ENCODE assay signal across 33 cellular contexts in the genomic region with DNA sequence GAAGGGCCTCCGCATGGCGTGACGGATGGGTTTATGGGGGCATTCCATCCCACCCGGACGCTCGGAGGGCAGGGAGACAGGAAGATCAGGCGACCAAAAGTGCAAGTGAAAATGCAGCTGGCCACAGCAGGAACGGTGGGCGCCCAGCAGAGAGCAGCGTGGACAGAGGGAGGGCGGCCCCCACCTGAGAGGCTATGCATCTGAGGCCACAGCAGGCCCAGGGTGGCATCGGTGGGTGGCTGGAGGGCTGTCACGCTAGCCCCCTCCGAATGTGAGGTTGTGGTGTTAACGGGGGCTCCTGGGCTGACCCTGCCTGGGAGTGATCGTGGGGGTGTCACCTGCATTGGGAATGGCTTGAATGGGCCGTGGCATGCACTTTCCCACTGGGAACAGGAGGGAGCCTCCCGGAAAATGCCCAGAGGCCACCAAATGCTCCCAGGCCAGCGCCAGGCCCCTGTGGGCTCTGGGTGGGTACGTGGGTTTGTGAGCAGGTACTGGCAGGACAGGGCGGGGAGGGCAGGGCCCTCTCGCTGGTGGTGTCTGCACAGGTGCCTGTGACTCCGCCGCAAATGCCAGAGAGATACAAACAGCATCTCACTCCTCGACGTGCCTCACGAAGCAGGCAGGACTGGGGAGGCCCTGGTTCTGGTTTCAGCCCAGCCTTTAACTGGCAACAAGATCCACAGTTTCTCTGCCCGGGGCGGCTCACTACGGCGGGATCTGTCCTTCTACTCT.
"Had no signal": no experiment of that assay in that cellular context is flagged by ENCODE, and none has a peak within 500 bp of the region (broad histone marks: within the 10 kb centered on the region; RNA-seq: fewer than 3 reads in every experiment).

No MANE protein-coding gene starts in this region.

- ATAC-seq: activated CD8-positive, alpha-beta memory T cell treated with anti-CD3 and anti-CD28 coated beads, Interleukin-2, amount 10 ng/mL, durations not matched to agents 7 days and 5 days; body of pancreas; SK-N-SH treated with all-trans-retinoic acid at 6 μM for 48 hours; T-cell; T-helper 17 cell had no signal

- H3K36me3 ChIP-seq: breast epithelium, Peyer's patch had no signal

- H3K4me1 ChIP-seq: breast epithelium had no signal

- H3K4me3 ChIP-seq: body of pancreas, breast epithelium, K562, Peyer's patch had no signal

- H3K9me3 ChIP-seq: body of pancreas, Peyer's patch had no signal

- DNase-seq: activated B cell treated with CpG ODN at 0.5 μM for 24 hours; activated CD4-positive, alpha-beta memory T cell treated with anti-CD3 and anti-CD28 coated beads, Interleukin-2, amount 10 ng/mL, durations not matched to agents 7 days and 5 days; activated CD4-positive, alpha-beta T cell treated with anti-CD3 and anti-CD28 coated beads for 1 hour; activated CD4-positive, alpha-beta T cell treated with anti-CD3 and anti-CD28 coated beads for 48 hours; activated CD8-positive, alpha-beta memory T cell treated with anti-CD3 and anti-CD28 coated beads for 24 hours; activated CD8-positive, alpha-beta memory T cell treated with anti-CD3 and anti-CD28 coated beads, Interleukin-2, amount 10 ng/mL, durations not matched to agents 7 days and 5 days; activated CD8-positive, alpha-beta memory T cell treated with anti-CD3 and anti-CD28 coated beads, Interleukin-2, amount 50 U/mL, for 48 hours; activated effector memory CD4-positive, alpha-beta T cell treated with Interleukin-2 at 50 U/mL for 16 hours; activated naive CD4-positive, alpha-beta T cell treated with anti-CD3 and anti-CD28 coated beads, Interleukin-2, amount 10 ng/mL, durations not matched to agents 7 days and 5 days; activated T-cell treated with anti-CD3 and anti-CD28 coated beads, Interleukin-2, amount 50 U/mL, for 48 hours; amygdala; body of pancreas; NCI-H1092 treated with DMSO at 0.1 percent for 48 hours; NCI-H1417; NCI-H146; NCI-H187; NCI-H2081; NCI-H2171 treated with DMSO at 0.1 percent for 48 hours; NCI-H2227 treated with DMSO at 0.1 percent for 48 hours; NCI-H446; NCI-H510A treated with DMSO at 0.1 percent for 48 hours; NCI-H526 treated with DMSO at 0.1 percent for 48 hours; NCI-H82; Peyer's patch; SIG-M5; T-cell; T-helper 17 cell; T-helper 9 cell had no signal

- FAIRE-seq: astrocyte, K562 had no signal

- H3K27me3 ChIP-seq: body of pancreas, Peyer's patch had no signal

- H3K27ac ChIP-seq: body of pancreas, breast epithelium, Peyer's patch, VCaP had no signal
